8 cellular contexts compared by ENCODE assay signal in the genomic region with DNA sequence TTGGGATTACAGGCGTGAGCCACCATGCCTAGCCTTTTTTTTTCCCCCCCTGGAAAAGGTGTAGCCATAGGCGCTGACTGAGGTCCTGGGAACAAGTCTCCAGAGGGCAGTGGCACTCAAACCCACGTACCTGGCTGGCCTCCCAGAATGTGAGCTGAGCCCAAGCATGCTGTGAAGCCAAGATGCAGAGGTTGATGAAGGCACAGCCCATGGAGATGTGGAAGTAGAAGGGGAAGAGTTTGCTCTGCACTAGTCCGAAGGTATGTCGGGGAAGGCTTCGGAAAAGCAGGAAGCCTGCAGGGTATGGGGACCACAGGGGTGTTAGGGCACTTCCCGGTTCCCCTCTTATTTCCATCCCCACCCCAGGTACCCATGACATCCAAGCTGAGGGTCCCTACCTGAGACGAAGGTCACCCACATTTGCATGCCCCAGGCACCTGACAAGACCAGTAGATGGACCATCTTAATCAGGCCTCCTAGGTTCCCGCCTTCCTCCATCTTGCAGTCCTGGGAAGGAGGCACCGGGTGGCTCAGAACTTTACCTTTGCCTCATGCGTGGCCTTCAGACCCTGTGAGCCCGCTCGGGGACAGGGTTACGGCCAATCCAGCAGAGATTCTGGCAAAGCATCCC. TPM values are rescaled to one million over a fixed set of nuclear protein-coding genes. Genes with fewer than 3 reads are reported as not detected.
DNase-seq lines count a peak whose midpoint lies in the region; TF ChIP-seq lines count a peak whose summit lies in the region.

No MANE protein-coding gene starts in this region.

- peak overlapping the region; percentile 72 to 94 for H3K9ac ChIP-seq in duodenal mucosa (ENCODE audit: low read depth in 1 of 2, low read length in 2 of 2)

- H3K27me3 Mint-ChIP-seq in osteocyte (ENCODE audit: unreplicated experiment) = no peaks in the 10 kb centered on the region

- H3K4me1 Mint-ChIP-seq in osteocyte (ENCODE audit: unreplicated experiment) = peaks cover 31% of the 10 kb centered on the region

- peak overlapping the region; percentile 94 for H3K27ac Mint-ChIP-seq in osteocyte (ENCODE audit: unreplicated experiment)

- no peak for TF ChIP-seq CTCF in osteocyte (IDR thresholded peaks at IDR 0.05)

- H3K27ac ChIP-seq in duodenal mucosa (ENCODE audit: low read depth, low read length) = peak overlapping the region; percentile 22

- peak overlapping the region; percentile 93 to 95 for H3K4me3 ChIP-seq in duodenal mucosa (ENCODE audit: low read depth in 1 of 2, low read length in 2 of 2)

- H3K9me3 ChIP-seq in duodenal mucosa (ENCODE audit: control insufficient read depth in 1 of 2, low read length in 2 of 2) = peaks cover 0 to 5% of the 10 kb centered on the region in 2 donors

- H3K36me3 Mint-ChIP-seq in osteocyte (ENCODE audit: unreplicated experiment) = peaks cover 3% of the 10 kb centered on the region

- DNase-seq in DMS79 (lab: John Stamatoyannopoulos, UW) = peak; percentile 60
- DNase-seq in NCI-H2029 treated with DMSO at 0.1 percent for 48 hours (lab: John Stamatoyannopoulos, UW) = peak; percentile 33
- no peak for DNase-seq in osteocyte (ENCODE audit: extremely low spot score, unreplicated experiment)
- DNase-seq in SK-N-DZ (ENCODE audit: low spot score) = no peak
- DNase-seq in A172 (ENCODE audit: low spot score) = no peak
- no peak for DNase-seq in activated CD4-positive, alpha-beta T cell treated with anti-CD3 and anti-CD28 coated beads for 4 hours
- no peak for DNase-seq in effector CD4-positive, alpha-beta T cell

- peaks cover 7% of the 10 kb centered on the region for H3K9me3 Mint-ChIP-seq in osteocyte (ENCODE audit: unreplicated experiment)

- peaks cover 18 to 30% of the 10 kb centered on the region in 2 donors for H3K4me1 ChIP-seq in duodenal mucosa (ENCODE audit: control insufficient read depth in 1 of 2, insufficient read depth in 2 of 2, low read length in 2 of 2)

- peaks cover 0 to 5% of the 10 kb centered on the region in 2 donors for H3K36me3 ChIP-seq in duodenal mucosa (ENCODE audit: control insufficient read depth in 1 of 2, insufficient read depth in 2 of 2, low read length in 2 of 2)

- H3K27me3 ChIP-seq in duodenal mucosa (ENCODE audit: control insufficient read depth in 1 of 2, insufficient read depth in 2 of 2, low read length in 2 of 2) = no peaks in the 10 kb centered on the region

- H3K4me3 Mint-ChIP-seq in osteocyte (ENCODE audit: unreplicated experiment) = peak overlapping the region; percentile 91

RNA-seq across cellular contexts. Expression of a gene that starts 0.8 kb away (rescaled TPM):
- 57.4 and 64.1 TPM in 2 replicates for total RNA-seq in osteocyte
- polyA plus RNA-seq in SK-N-DZ (2014; cell fraction: cytosol; rRNA removed) = 185 and 229 TPM in 2 replicates
- polyA plus RNA-seq in SK-N-DZ (2014; cell fraction: nucleus; rRNA removed) = 149 and 192 TPM in 2 replicates
- 54.9 and 114 TPM in 2 replicates for total RNA-seq in A172 (2014; rRNA removed; shearing (Covaris generic))

RNA-seq across cellular contexts. Expression of a gene that starts 1.1 kb away (rescaled TPM):
- total RNA-seq in osteocyte = 22.4 and 28.1 TPM in 2 replicates
- polyA plus RNA-seq in SK-N-DZ (2014; cell fraction: cytosol; rRNA removed) = 1.7 and 3.4 TPM in 2 replicates
- 2.6 and 6.1 TPM in 2 replicates for polyA plus RNA-seq in SK-N-DZ (2014; cell fraction: nucleus; rRNA removed)
- total RNA-seq in A172 (2014; rRNA removed; shearing (Covaris generic)) = 1.3 and 10.1 TPM in 2 replicates

RNA-seq across cellular contexts. Expression of a gene that starts 5.8 kb away (rescaled TPM):
- 2.6 and 4.3 TPM in 2 replicates for total RNA-seq in osteocyte
- 4.5 and 6.4 TPM in 2 replicates for polyA plus RNA-seq in SK-N-DZ (2014; cell fraction: cytosol; rRNA removed)
- 1.8 and 3.1 TPM in 2 replicates for polyA plus RNA-seq in SK-N-DZ (2014; cell fraction: nucleus; rRNA removed)
- total RNA-seq in A172 (2014; rRNA removed; shearing (Covaris generic)) = 1.3 and 2.6 TPM in 2 replicates

RNA-seq across cellular contexts. Expression of a gene that starts 10.0 kb away (rescaled TPM):
- 51.9 and 55.8 TPM in 2 replicates for total RNA-seq in osteocyte
- 6.9 and 11.1 TPM in 2 replicates for polyA plus RNA-seq in SK-N-DZ (2014; cell fraction: cytosol; rRNA removed)
- polyA plus RNA-seq in SK-N-DZ (2014; cell fraction: nucleus; rRNA removed) = 12.5 and 16.5 TPM in 2 replicates
- total RNA-seq in A172 (2014; rRNA removed; shearing (Covaris generic)) = 15.7 and 19.4 TPM in 2 replicates

RNA-seq across cellular contexts. Expression of a gene that starts 29.2 kb away (rescaled TPM):
- total RNA-seq in osteocyte = 1.3 and 2.4 TPM in 2 replicates
- 0.68 and 3.3 TPM in 2 replicates for polyA plus RNA-seq in SK-N-DZ (2014; cell fraction: cytosol; rRNA removed)
- polyA plus RNA-seq in SK-N-DZ (2014; cell fraction: nucleus; rRNA removed) = 1.1 and 1.5 TPM in 2 replicates
- total RNA-seq in A172 (2014; rRNA removed; shearing (Covaris generic)) = 0.65 and 1.6 TPM in 2 replicates

Comparison
In these comparisons a context has a peak if more than half of its experiments do, and no peak if none do; other contexts are left out.
1. DNase-seq: peak in DMS79 (single experiment) and NCI-H2029 treated with DMSO at 0.1 percent for 48 hours (single experiment); none in osteocyte (single experiment), SK-N-DZ (single experiment), A172 (single experiment), activated CD4-positive, alpha-beta T cell treated with anti-CD3 and anti-CD28 coated beads for 4 hours (0 of 2) and effector CD4-positive, alpha-beta T cell (single experiment).